Comparison of ENCODE assay signal across 21 cellular contexts in genomic region chr15:58588096-58588495, GRCh38.
"Had no signal": no experiment of that assay in that cellular context is flagged by ENCODE, and none has a peak within 500 bp of the region (broad histone marks: within the 10 kb centered on the region; RNA-seq: fewer than 3 reads in every experiment).

No MANE protein-coding gene starts in this region.

- H3K4me3 ChIP-seq: ascending aorta, breast epithelium, upper lobe of left lung had no signal

- H3K36me3 ChIP-seq: ascending aorta, breast epithelium, upper lobe of left lung had no signal

- ATAC-seq: activated CD8-positive, alpha-beta memory T cell treated with anti-CD3 and anti-CD28 coated beads, Interleukin-2, amount 10 ng/mL, durations not matched to agents 7 days and 5 days; foreskin keratinocyte; natural killer cell; stimulated activated naive CD8-positive, alpha-beta T cell treated with anti-CD3 and anti-CD28 coated beads, Interleukin-15, Interleukin-2, amounts not matched to agents 100 U/mL and 50 U/mL, for 24 hours had no signal

- H3K4me1 ChIP-seq: ascending aorta, breast epithelium, upper lobe of left lung had no signal

- H3K27ac ChIP-seq: ascending aorta, breast epithelium, foreskin keratinocyte, upper lobe of left lung had no signal

- H3K9me3 ChIP-seq: ascending aorta, breast epithelium, upper lobe of left lung had no signal

- H3K27me3 ChIP-seq: ascending aorta, breast epithelium, foreskin keratinocyte, upper lobe of left lung had no signal

- DNase-seq: activated CD4-positive, alpha-beta memory T cell treated with anti-CD3 and anti-CD28 coated beads for 36 hours; activated CD8-positive, alpha-beta memory T cell treated with anti-CD3 and anti-CD28 coated beads, Interleukin-2, amount 10 ng/mL, durations not matched to agents 7 days and 5 days; activated naive CD4-positive, alpha-beta T cell treated with anti-CD3 and anti-CD28 coated beads, Interleukin-2, amount 10 ng/mL, durations not matched to agents 7 days and 5 days; activated T-cell treated with anti-CD3 and anti-CD28 coated beads, Interleukin-2, amount 50 U/mL, for 1 hour; effector memory CD4-positive, alpha-beta T cell; foreskin keratinocyte; glutamatergic neuron; immature natural killer cell; mammary epithelial cell; natural killer cell; posterior cingulate gyrus; right cardiac atrium; small intestine; stimulated activated CD4-positive, alpha-beta T cell treated with anti-CD3 and anti-CD28 coated beads, Interleukin-4, amount 100 ng/mL, for 4 hours; stimulated activated CD8-positive, alpha-beta memory T cell treated with anti-CD3 and anti-CD28 coated beads, Interleukin-4, amount 100 ng/mL, for 48 hours; stimulated activated naive CD8-positive, alpha-beta T cell treated with anti-CD3 and anti-CD28 coated beads, Interleukin-15, Interleukin-2, amounts not matched to agents 100 U/mL and 50 U/mL, for 24 hours; T-helper 1 cell; T1000; upper lobe of left lung had no signal
